ENCODE assay signal across 1 cellular context in genomic region chr5:138337685-138338410, GRCh38.
TF ChIP-seq lines count a peak whose summit lies in the region.

Gene FAM53C (plus strand): TSS chr5:138338266. CDS start chr5:138341336, 3,070 bp downstream.

TF ChIP-seq in H1, 55 proteins besides CTCF, POLR2A, EP300 and RAD21 (continued from another document):
- TF ChIP-seq, protein P1, sequence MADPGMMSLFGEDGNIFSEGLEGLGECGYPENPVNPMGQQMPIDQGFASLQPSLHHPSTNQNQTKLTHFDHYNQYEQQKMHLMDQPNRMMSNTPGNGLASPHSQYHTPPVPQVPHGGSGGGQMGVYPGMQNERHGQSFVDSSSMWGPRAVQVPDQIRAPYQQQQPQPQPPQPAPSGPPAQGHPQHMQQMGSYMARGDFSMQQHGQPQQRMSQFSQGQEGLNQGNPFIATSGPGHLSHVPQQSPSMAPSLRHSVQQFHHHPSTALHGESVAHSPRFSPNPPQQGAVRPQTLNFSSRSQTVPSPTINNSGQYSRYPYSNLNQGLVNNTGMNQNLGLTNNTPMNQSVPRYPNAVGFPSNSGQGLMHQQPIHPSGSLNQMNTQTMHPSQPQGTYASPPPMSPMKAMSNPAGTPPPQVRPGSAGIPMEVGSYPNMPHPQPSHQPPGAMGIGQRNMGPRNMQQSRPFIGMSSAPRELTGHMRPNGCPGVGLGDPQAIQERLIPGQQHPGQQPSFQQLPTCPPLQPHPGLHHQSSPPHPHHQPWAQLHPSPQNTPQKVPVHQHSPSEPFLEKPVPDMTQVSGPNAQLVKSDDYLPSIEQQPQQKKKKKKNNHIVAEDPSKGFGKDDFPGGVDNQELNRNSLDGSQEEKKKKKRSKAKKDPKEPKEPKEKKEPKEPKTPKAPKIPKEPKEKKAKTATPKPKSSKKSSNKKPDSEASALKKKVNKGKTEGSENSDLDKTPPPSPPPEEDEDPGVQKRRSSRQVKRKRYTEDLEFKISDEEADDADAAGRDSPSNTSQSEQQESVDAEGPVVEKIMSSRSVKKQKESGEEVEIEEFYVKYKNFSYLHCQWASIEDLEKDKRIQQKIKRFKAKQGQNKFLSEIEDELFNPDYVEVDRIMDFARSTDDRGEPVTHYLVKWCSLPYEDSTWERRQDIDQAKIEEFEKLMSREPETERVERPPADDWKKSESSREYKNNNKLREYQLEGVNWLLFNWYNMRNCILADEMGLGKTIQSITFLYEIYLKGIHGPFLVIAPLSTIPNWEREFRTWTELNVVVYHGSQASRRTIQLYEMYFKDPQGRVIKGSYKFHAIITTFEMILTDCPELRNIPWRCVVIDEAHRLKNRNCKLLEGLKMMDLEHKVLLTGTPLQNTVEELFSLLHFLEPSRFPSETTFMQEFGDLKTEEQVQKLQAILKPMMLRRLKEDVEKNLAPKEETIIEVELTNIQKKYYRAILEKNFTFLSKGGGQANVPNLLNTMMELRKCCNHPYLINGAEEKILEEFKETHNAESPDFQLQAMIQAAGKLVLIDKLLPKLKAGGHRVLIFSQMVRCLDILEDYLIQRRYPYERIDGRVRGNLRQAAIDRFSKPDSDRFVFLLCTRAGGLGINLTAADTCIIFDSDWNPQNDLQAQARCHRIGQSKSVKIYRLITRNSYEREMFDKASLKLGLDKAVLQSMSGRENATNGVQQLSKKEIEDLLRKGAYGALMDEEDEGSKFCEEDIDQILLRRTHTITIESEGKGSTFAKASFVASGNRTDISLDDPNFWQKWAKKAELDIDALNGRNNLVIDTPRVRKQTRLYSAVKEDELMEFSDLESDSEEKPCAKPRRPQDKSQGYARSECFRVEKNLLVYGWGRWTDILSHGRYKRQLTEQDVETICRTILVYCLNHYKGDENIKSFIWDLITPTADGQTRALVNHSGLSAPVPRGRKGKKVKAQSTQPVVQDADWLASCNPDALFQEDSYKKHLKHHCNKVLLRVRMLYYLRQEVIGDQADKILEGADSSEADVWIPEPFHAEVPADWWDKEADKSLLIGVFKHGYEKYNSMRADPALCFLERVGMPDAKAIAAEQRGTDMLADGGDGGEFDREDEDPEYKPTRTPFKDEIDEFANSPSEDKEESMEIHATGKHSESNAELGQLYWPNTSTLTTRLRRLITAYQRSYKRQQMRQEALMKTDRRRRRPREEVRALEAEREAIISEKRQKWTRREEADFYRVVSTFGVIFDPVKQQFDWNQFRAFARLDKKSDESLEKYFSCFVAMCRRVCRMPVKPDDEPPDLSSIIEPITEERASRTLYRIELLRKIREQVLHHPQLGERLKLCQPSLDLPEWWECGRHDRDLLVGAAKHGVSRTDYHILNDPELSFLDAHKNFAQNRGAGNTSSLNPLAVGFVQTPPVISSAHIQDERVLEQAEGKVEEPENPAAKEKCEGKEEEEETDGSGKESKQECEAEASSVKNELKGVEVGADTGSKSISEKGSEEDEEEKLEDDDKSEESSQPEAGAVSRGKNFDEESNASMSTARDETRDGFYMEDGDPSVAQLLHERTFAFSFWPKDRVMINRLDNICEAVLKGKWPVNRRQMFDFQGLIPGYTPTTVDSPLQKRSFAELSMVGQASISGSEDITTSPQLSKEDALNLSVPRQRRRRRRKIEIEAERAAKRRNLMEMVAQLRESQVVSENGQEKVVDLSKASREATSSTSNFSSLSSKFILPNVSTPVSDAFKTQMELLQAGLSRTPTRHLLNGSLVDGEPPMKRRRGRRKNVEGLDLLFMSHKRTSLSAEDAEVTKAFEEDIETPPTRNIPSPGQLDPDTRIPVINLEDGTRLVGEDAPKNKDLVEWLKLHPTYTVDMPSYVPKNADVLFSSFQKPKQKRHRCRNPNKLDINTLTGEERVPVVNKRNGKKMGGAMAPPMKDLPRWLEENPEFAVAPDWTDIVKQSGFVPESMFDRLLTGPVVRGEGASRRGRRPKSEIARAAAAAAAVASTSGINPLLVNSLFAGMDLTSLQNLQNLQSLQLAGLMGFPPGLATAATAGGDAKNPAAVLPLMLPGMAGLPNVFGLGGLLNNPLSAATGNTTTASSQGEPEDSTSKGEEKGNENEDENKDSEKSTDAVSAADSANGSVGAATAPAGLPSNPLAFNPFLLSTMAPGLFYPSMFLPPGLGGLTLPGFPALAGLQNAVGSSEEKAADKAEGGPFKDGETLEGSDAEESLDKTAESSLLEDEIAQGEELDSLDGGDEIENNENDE (IDR thresholded peaks at IDR 0.05; ENCODE audit: insufficient replicate concordance, low read length), result no peak
- TF ChIP-seq EGR1 (IDR thresholded peaks at IDR 0.05; ENCODE audit: borderline replicate concordance, low read depth, low read length) (no peak; the same call in 1 of the 2 replicates), FOSL1 (IDR thresholded peaks at IDR 0.05; ENCODE audit: insufficient read depth, low read depth, low read length) (no peak), NANOG (IDR thresholded peaks at IDR 0.05; ENCODE audit: insufficient read depth, low read depth, low read length, poor library complexity, severe bottlenecking) (peak; percentile 3), ATF2 (IDR thresholded peaks at IDR 0.05; ENCODE audit: low read length) (peak; percentile 51), POU5F1 (IDR thresholded peaks at IDR 0.05; ENCODE audit: low read depth, low read length) (no peak), KDM4A (IDR thresholded peaks at IDR 0.05; ENCODE audit: low read depth, low read length, severe bottlenecking) (no peak), SIRT6 (IDR thresholded peaks at IDR 0.05; ENCODE audit: low read length) (no peak), USF2 (IDR thresholded peaks at IDR 0.05; ENCODE audit: low read length) (no peak), HDAC2 (IDR thresholded peaks at IDR 0.05; ENCODE audit: borderline replicate concordance in 1 of 2, low read depth in 2 of 2, low read length in 2 of 2) (no peak), E2F6 (IDR thresholded peaks at IDR 0.05) (no peak), CTBP2 (IDR thresholded peaks at IDR 0.05; ENCODE audit: borderline replicate concordance, insufficient read depth, insufficient read length, low read length) (no peak), SP4 (IDR thresholded peaks at IDR 0.05; ENCODE audit: low read length) (no peak; the same call in 1 of the 2 replicates), CBX8 (IDR thresholded peaks at IDR 0.05; ENCODE audit: borderline replicate concordance, low read depth, low read length) (no peak), SIX5 (IDR thresholded peaks at IDR 0.05; ENCODE audit: low read depth, low read length) (peak; percentile 67), PHF8 (conservative IDR thresholded peaks at IDR 0.05; ENCODE audit: low read depth, low read length) (peak; percentile 85), TEAD4 (IDR thresholded peaks at IDR 0.05; ENCODE audit: low read depth, low read length) (no peak), CEBPB (IDR thresholded peaks at IDR 0.05; ENCODE audit: low read depth, low read length) (no peak), SRF (IDR thresholded peaks at IDR 0.05; ENCODE audit: low read depth, low read length) (peak; percentile 75), NRF1 (IDR thresholded peaks at IDR 0.05; ENCODE audit: low read depth, low read length) (no peak), RXRA (IDR thresholded peaks at IDR 0.05; ENCODE audit: insufficient read depth, low read depth, low read length) (no peak), RFX5 (IDR thresholded peaks at IDR 0.05; ENCODE audit: borderline replicate concordance, low read depth, low read length) (no peak), HDAC6 (IDR thresholded peaks at IDR 0.05; ENCODE audit: low read depth, low read length) (no peak), JUN (IDR thresholded peaks at IDR 0.05; ENCODE audit: low read depth, low read length) (no peak), ZNF274 (IDR thresholded peaks at IDR 0.05; ENCODE audit: borderline replicate concordance, extremely low read depth, low read length) (no peak), CHD2 (IDR thresholded peaks at IDR 0.05; ENCODE audit: low read length) (peak; percentile 35; the same call in 1 of the 2 replicates), POLR2AphosphoS5 (IDR thresholded peaks at IDR 0.05; ENCODE audit: low read depth, low read length) (peak; percentile 99), SUZ12 (IDR thresholded peaks at IDR 0.05; ENCODE audit: low read length) (no peak), TBP (IDR thresholded peaks at IDR 0.05; ENCODE audit: low read depth, low read length) (peak; percentile 98), CHD1 (IDR thresholded peaks at IDR 0.05; ENCODE audit: low read depth, low read length) (peak; percentile 95; the same call in 1 of the 2 replicates), GABPA (IDR thresholded peaks at IDR 0.05; ENCODE audit: borderline replicate concordance, insufficient read depth, low read length) (no peak), SP1 (IDR thresholded peaks at IDR 0.05; ENCODE audit: low read depth, low read length) (peak; percentile 91), CREB1 (IDR thresholded peaks at IDR 0.05) (no peak), KDM5A (IDR thresholded peaks at IDR 0.05; ENCODE audit: low read length) (no peak), TAF7 (optimal IDR thresholded peaks at IDR 0.05; ENCODE audit: borderline replicate concordance, low read depth, low read length) (peak; percentile 99), EZH2 (IDR thresholded peaks at IDR 0.05; ENCODE audit: low read depth, low read length, severe bottlenecking) (no peak), MAFK (IDR thresholded peaks at IDR 0.05; ENCODE audit: low read depth, low read length) (no peak; the same call in 1 of the 2 replicates), ATF3 (IDR thresholded peaks at IDR 0.05; ENCODE audit: insufficient read depth, low read depth, low read length) (no peak), SAP30 (IDR thresholded peaks at IDR 0.05; ENCODE audit: insufficient read depth, insufficient replicate concordance, low read length) (no peak), BCL11A (IDR thresholded peaks at IDR 0.05; ENCODE audit: low read depth in 2 of 2, low read length in 2 of 2) (no peak), RBBP5 (IDR thresholded peaks at IDR 0.05; ENCODE audit: borderline replicate concordance, low read depth, low read length) (no peak; the same call in 1 of the 2 replicates), GTF2F1 (IDR thresholded peaks at IDR 0.05; ENCODE audit: borderline replicate concordance, low read depth, low read length) (peak; percentile 97), RNF2 (IDR thresholded peaks at IDR 0.05; ENCODE audit: borderline replicate concordance, low read depth, low read length, missing control alignments, poor library complexity, severe bottlenecking) (no peak), TAF1 (IDR thresholded peaks at IDR 0.05; ENCODE audit: low read depth, low read length) (peak; percentile 100), JUND (IDR thresholded peaks at IDR 0.05; ENCODE audit: low read length) (peak; percentile 96), ASH2L (IDR thresholded peaks at IDR 0.05; ENCODE audit: low read length) (peak; percentile 67), BRCA1 (IDR thresholded peaks at IDR 0.05; ENCODE audit: low read depth, low read length) (0 out of 2 replicates have a peak, but pooled peaks have one; percentile 2), KDM1A (IDR thresholded peaks at IDR 0.05; ENCODE audit: borderline replicate concordance, low read length) (peak; percentile 4; the same call in 1 of the 2 replicates), MAX (IDR thresholded peaks at IDR 0.05) (peak; percentile 19), TCF12 (IDR thresholded peaks at IDR 0.05; ENCODE audit: low read depth, low read length) (peak; percentile 70; the same call in 1 of the 2 replicates), SIN3A (conservative IDR thresholded peaks at IDR 0.05 in 1 of 2, IDR thresholded peaks at IDR 0.05 in 1 of 2; ENCODE audit: low read depth in 1 of 2, low read length in 2 of 2) (peak in 1 of 2 experiments; percentile 22; a peak in 1 of 4 replicates), YY1 (IDR thresholded peaks at IDR 0.05; ENCODE audit: low read depth, low read length) (no peak), SP2 (IDR thresholded peaks at IDR 0.05; ENCODE audit: low read length) (no peak), BACH1 (IDR thresholded peaks at IDR 0.05; ENCODE audit: low read length) (no peak)
